Comparison of ENCODE assay signal across 18 cellular contexts in genomic region chr11:119702261-119702591, GRCh38. TPM values are rescaled to one million over a fixed set of nuclear protein-coding genes. Genes with fewer than 3 reads are reported as not detected.
DNase-seq lines count a peak whose midpoint lies in the region; ATAC-seq, FAIRE-seq and TF ChIP-seq lines count a peak whose summit lies in the region.
"Had no signal": no experiment of that assay in that cellular context is flagged by ENCODE, and none has a peak within 500 bp of the region (broad histone marks: within the 10 kb centered on the region; RNA-seq: fewer than 3 reads in every experiment).

No MANE protein-coding gene starts in this region.

- no peak overlapping the region for H3K56ac ChIP-seq in H1 (replicated peaks; ENCODE audit: insufficient read length, low read depth, low read length)

- peak overlapping the region; percentile 49; the same call in 1 of the 2 replicates for H2BK5ac ChIP-seq in H1 (ENCODE audit: low read depth, low read length)

- FAIRE-seq in H1 (lab: Jason Lieb, UNC): no peak
- FAIRE-seq: colon had no signal

- H4K8ac ChIP-seq in H1 (ENCODE audit: extremely low read depth, insufficient read depth, low read length): 0 out of 2 replicates have a peak overlapping the region, but pooled peaks have one; percentile 28

- H4K91ac ChIP-seq in H1 (replicated peaks; ENCODE audit: insufficient read length, low read length): no peak overlapping the region

- no peak overlapping the region for H2BK15ac ChIP-seq in H1 (ENCODE audit: low read length)

- no TSS peak for BruUV-seq in PC-9 (replicated peaks; lab: Mats Ljungman, UMichigan)

- no peak overlapping the region for H3K4me3 ChIP-seq in PC-9
- H3K4me3 ChIP-seq in H1 (ENCODE audit: extremely low read depth in 1 of 4, insufficient read depth in 2 of 4, low read depth in 3 of 4, low read length in 4 of 4): no peak overlapping the region
- H3K4me3 ChIP-seq in neural cell (ENCODE audit: low read length): peak overlapping the region; percentile 17
- H3K4me3 ChIP-seq: BLaER1 treated with 17β-estradiol and CSF1 and Interleukin-3, amounts not matched to agents 10 nM and 100 nM; GM23338; psoas muscle had no signal

- H3K23ac ChIP-seq in H1 (ENCODE audit: insufficient read length): no peak overlapping the region

- H3K4me1 Mint-ChIP-seq in activated CD4-positive, alpha-beta memory T cell treated with anti-CD3 and anti-CD28 coated beads, Interleukin-2, amount 10 ng/mL, durations not matched to agents 7 days and 5 days: peaks cover 6% of the 10 kb centered on the region

- no peak overlapping the region for H2BK12ac ChIP-seq in H1 (ENCODE audit: low read depth, low read length)

- ATAC-seq in GM21576 (IDR thresholded peaks at IDR 0.05; ENCODE audit: unreplicated experiment) (no peak), HG02852 (IDR thresholded peaks at IDR 0.05; ENCODE audit: unreplicated experiment) (no peak)
- ATAC-seq: activated CD4-positive, CD25-positive, alpha-beta regulatory T cell treated with anti-CD3 and anti-CD28 coated beads, Interleukin-2, amount 50 U/mL, for 24 hours; GM23338; psoas muscle; T-cell had no signal

- intact Hi-C loops in PC-9 (cut with micrococcal nuclease; ENCODE audit: unreplicated experiment): no loop called here

- no peak overlapping the region for H2AFZ ChIP-seq in PC-9
- no peak overlapping the region for H2AFZ ChIP-seq in H1 (ENCODE audit: low read length)
- no peak overlapping the region for H2AFZ ChIP-seq in neural cell (ENCODE audit: low read depth, low read length)
- H2AFZ ChIP-seq: GM23338 had no signal

- H4K20me1 ChIP-seq in PC-9 (ENCODE audit: insufficient read depth) (no peaks in the 10 kb centered on the region), H1 (replicated peaks in 1 of 2; ENCODE audit: control insufficient read depth in 1 of 2, insufficient read depth in 2 of 2, low read length in 2 of 2) (peaks cover 56 to 64% of the 10 kb centered on the region in 2 experiments), neural cell (ENCODE audit: insufficient read depth) (no peaks in the 10 kb centered on the region)

- H2BK120ac ChIP-seq in H1 (replicated peaks; ENCODE audit: low read depth, low read length): no peak overlapping the region

- POLR2A ChIA-PET in PC-9 (lab: Charles Lee; ENCODE audit: unreplicated experiment) (interaction anchor here (0.6 kb wide), 1 partner anchor 72 kb away, joined by 3 read pairs; no protein-coding TSS in a partner anchor), H1 (lab: Charles Lee; ENCODE audit: partially characterized antibody) (interaction anchor here (0.8 to 1.4 kb wide), 3 partner anchors 8 to 17 kb away, joined by 3 read pairs; no protein-coding TSS in a partner anchor)
- POLR2A ChIA-PET in activated CD4-positive, alpha-beta memory T cell treated with anti-CD3 and anti-CD28 coated beads, Interleukin-2, amount 10 ng/mL, durations not matched to agents 7 days and 5 days (lab: Charles Lee): interaction anchor here (1.4 kb wide), 1 partner anchor 9 kb away, joined by 4 read pairs; no protein-coding TSS in a partner anchor

- H3K4me2 ChIP-seq in PC-9: peak overlapping the region; percentile 75
- H3K4me2 ChIP-seq in H1 (ENCODE audit: insufficient read depth in 1 of 2, low read depth in 2 of 2, low read length in 2 of 2): no peak overlapping the region
- no peak overlapping the region for H3K4me2 ChIP-seq in neural cell (ENCODE audit: low read length)
- H3K4me2 ChIP-seq: GM23338 had no signal

- no peak overlapping the region for H2AK5ac ChIP-seq in H1 (ENCODE audit: low read depth, low read length)

- no peak overlapping the region for H4K5ac ChIP-seq in H1 (ENCODE audit: insufficient read length, low read depth, low read length)

- no peaks in the 10 kb centered on the region for H3K36me3 ChIP-seq in PC-9 (ENCODE audit: low read depth)
- H3K36me3 ChIP-seq in H1 (ENCODE audit: control insufficient read depth in 2 of 4, insufficient read depth in 4 of 4, low read length in 3 of 4): no peaks in the 10 kb centered on the region; a peak in 1 of 8 replicates
- H3K36me3 ChIP-seq in neural cell (ENCODE audit: insufficient read depth, low read length): no peaks in the 10 kb centered on the region
- H3K36me3 ChIP-seq: BLaER1 treated with 17β-estradiol and CSF1 and Interleukin-3, amounts not matched to agents 10 nM and 100 nM had no signal

- H3K18ac ChIP-seq in H1 (ENCODE audit: extremely low read depth, low read length): no peak overlapping the region

- H3K9me3 ChIP-seq in PC-9 (ENCODE audit: insufficient read depth, low read depth): no peaks in the 10 kb centered on the region
- H3K9me3 ChIP-seq in H1 (ENCODE audit: insufficient read depth in 2 of 2, low read depth in 1 of 2, low read length in 1 of 2): no peaks in the 10 kb centered on the region
- no peaks in the 10 kb centered on the region for H3K9me3 ChIP-seq in neural cell (ENCODE audit: low read length)
- H3K9me3 ChIP-seq: BLaER1 treated with 17β-estradiol and CSF1 and Interleukin-3, amounts not matched to agents 10 nM and 100 nM; psoas muscle had no signal

- H3K27ac Mint-ChIP-seq in activated CD4-positive, alpha-beta memory T cell treated with anti-CD3 and anti-CD28 coated beads, Interleukin-2, amount 10 ng/mL, durations not matched to agents 7 days and 5 days: no peak overlapping the region
- H3K27ac Mint-ChIP-seq: activated naive CD8-positive, alpha-beta T cell; immature natural killer cell; mesothelial cell of epicardium; T-cell had no signal

- no peaks in the 10 kb centered on the region for H3K9me2 ChIP-seq in PC-9 (ENCODE audit: insufficient read depth)
- H3K9me2 ChIP-seq in neural cell (ENCODE audit: insufficient read depth, low read length): no peaks in the 10 kb centered on the region

- H3K27ac ChIP-seq in PC-9 (peak overlapping the region; percentile 85), H1 (ENCODE audit: low read depth, low read length) (no peak overlapping the region), neural cell (ENCODE audit: low read length) (peak overlapping the region; percentile 39)
- H3K27ac ChIP-seq: BLaER1 treated with 17β-estradiol and CSF1 and Interleukin-3, amounts not matched to agents 10 nM and 100 nM; HL-60; psoas muscle had no signal

- H3K79me2 ChIP-seq in PC-9 (ENCODE audit: low read depth) (peaks cover 15% of the 10 kb centered on the region), H1 (ENCODE audit: control insufficient read depth in 1 of 2, insufficient read depth in 2 of 2, low read length in 2 of 2) (peaks cover 2 to 89% of the 10 kb centered on the region in 2 experiments; a peak in 3 of 4 replicates), neural cell (replicated peaks; ENCODE audit: insufficient read depth, low read length) (peaks cover 20% of the 10 kb centered on the region)

- no peak for TF ChIP-seq POLR2A in H1 (IDR thresholded peaks at IDR 0.05; ENCODE audit: control extremely low read depth in 1 of 2, low read depth in 2 of 2, low read length in 2 of 2)

- TF ChIP-seq RAD21 in H1 (IDR thresholded peaks at IDR 0.05 in 1 of 2, conservative IDR thresholded peaks at IDR 0.05 in 1 of 2; ENCODE audit: low read depth in 2 of 2, low read length in 2 of 2): no peak
- no peak for TF ChIP-seq RAD21 in neural cell (conservative IDR thresholded peaks at IDR 0.05)

- 94% methylated on average over 6 of the region's 6 CpGs; no CpG with 5 or more reads in 1 of the 2 experiments for WGBS in H1 (ENCODE audit: extremely low coverage in 1 of 2, insufficient coverage in 1 of 2, insufficient read length in 1 of 2, insufficient replicate concordance in 2 of 2, low coverage in 1 of 2, low lambda C conversion rate in 2 of 2, missing lambda C conversion rate in 1 of 2), 2 experiments

- H3K79me1 ChIP-seq in H1 (ENCODE audit: low read depth, low read length): peaks cover 35% of the 10 kb centered on the region

- CTCF ChIA-PET in PC-9 (lab: Charles Lee) (no interaction called here), H1 (lab: Charles Lee; ENCODE audit: partially characterized antibody) (interaction anchor here (0.7 to 14.0 kb wide), 10 partner anchors 9 to 406 kb away, joined by 3 to 171 read pairs (median 4); partner anchors contain the start of gene NECTIN1)
- CTCF ChIA-PET in activated CD4-positive, alpha-beta memory T cell treated with anti-CD3 and anti-CD28 coated beads, Interleukin-2, amount 10 ng/mL, durations not matched to agents 7 days and 5 days (lab: Charles Lee): interaction anchor here (3.8 kb wide), 1 partner anchor 27 kb away, joined by 17 read pairs; the partner anchor contains the start of gene NECTIN1

- DNase-seq in ELR (ENCODE audit: low read depth): peak; percentile 58
- DNase-seq in PC-9: peak; percentile 24 to 68
- no peak for DNase-seq in H1 (ENCODE audit: low read depth in 1 of 2, low spot score in 2 of 2)
- DNase-seq in NCI-H1105 (lab: John Stamatoyannopoulos, UW): no peak
- DNase-seq in activated CD4-positive, alpha-beta memory T cell treated with anti-CD3 and anti-CD28 coated beads, Interleukin-2, amount 10 ng/mL, durations not matched to agents 7 days and 5 days: no peak
- DNase-seq: immature natural killer cell, psoas muscle, T-cell had no signal

- H3K4me1 ChIP-seq in PC-9 (replicated peaks; ENCODE audit: insufficient read depth): peaks cover 65% of the 10 kb centered on the region
- peaks cover 2 to 10% (median 6%) of the 10 kb centered on the region in 4 experiments; a peak in 6 of 7 replicates for H3K4me1 ChIP-seq in H1 (replicated peaks in 1 of 4; ENCODE audit: control insufficient read depth in 3 of 4, insufficient read depth in 4 of 4, low read length in 3 of 4)
- H3K4me1 ChIP-seq: psoas muscle had no signal

- TF ChIP-seq CTCF in PC-9 (conservative IDR thresholded peaks at IDR 0.05): no peak
- no peak for TF ChIP-seq CTCF in H1 (IDR thresholded peaks at IDR 0.05; ENCODE audit: control extremely low read depth in 1 of 3, insufficient read depth in 1 of 3, low read depth in 1 of 3, low read length in 3 of 3)
- no peak for TF ChIP-seq CTCF in neural cell (IDR thresholded peaks at IDR 0.05; ENCODE audit: poor library complexity, severe bottlenecking)

- H3K27me3 ChIP-seq in PC-9 (ENCODE audit: insufficient read depth, low read depth) (no peaks in the 10 kb centered on the region), H1 (replicated peaks in 1 of 4; ENCODE audit: control insufficient read depth in 3 of 4, extremely low read depth in 1 of 4, insufficient read depth in 3 of 4, low read length in 3 of 4) (no peaks in the 10 kb centered on the region), neural cell (ENCODE audit: insufficient read depth, low read depth, low read length) (no peaks in the 10 kb centered on the region)
- H3K27me3 ChIP-seq: BLaER1 treated with 17β-estradiol and CSF1 and Interleukin-3, amounts not matched to agents 10 nM and 100 nM had no signal

- H3K14ac ChIP-seq in H1 (ENCODE audit: insufficient read length): no peak overlapping the region

- H2BK20ac ChIP-seq in H1 (ENCODE audit: low read length): no peak overlapping the region

- TF ChIP-seq EP300 in H1 (IDR thresholded peaks at IDR 0.05; ENCODE audit: borderline replicate concordance in 1 of 2, low read depth in 2 of 2, low read length in 2 of 2) (no peak), neural cell (conservative IDR thresholded peaks at IDR 0.05; ENCODE audit: poor library complexity, severe bottlenecking) (no peak)

- H3K27me3 Mint-ChIP-seq in activated CD4-positive, alpha-beta memory T cell treated with anti-CD3 and anti-CD28 coated beads, Interleukin-2, amount 10 ng/mL, durations not matched to agents 7 days and 5 days: peaks cover 3% of the 10 kb centered on the region
- H3K27me3 Mint-ChIP-seq: activated naive CD8-positive, alpha-beta T cell had no signal

- H3K36me3 Mint-ChIP-seq in activated CD4-positive, alpha-beta memory T cell treated with anti-CD3 and anti-CD28 coated beads, Interleukin-2, amount 10 ng/mL, durations not matched to agents 7 days and 5 days (ENCODE audit: low read depth): no peaks in the 10 kb centered on the region
- H3K36me3 Mint-ChIP-seq: activated naive CD8-positive, alpha-beta T cell; mesothelial cell of epicardium; T-cell had no signal

- H3K9ac ChIP-seq in H1 (replicated peaks in 1 of 4; ENCODE audit: extremely low read depth in 1 of 4, low read depth in 3 of 4, low read length in 3 of 4) (no peak overlapping the region), neural cell (ENCODE audit: low read length) (peak overlapping the region; percentile 4)

- H3K4me3 Mint-ChIP-seq in activated CD4-positive, alpha-beta memory T cell treated with anti-CD3 and anti-CD28 coated beads, Interleukin-2, amount 10 ng/mL, durations not matched to agents 7 days and 5 days: no peak overlapping the region
- H3K4me3 Mint-ChIP-seq: activated naive CD8-positive, alpha-beta T cell; GM23338; immature natural killer cell; mesothelial cell of epicardium; T-cell had no signal

- no peak overlapping the region for H3K4ac ChIP-seq in H1 (replicated peaks; ENCODE audit: insufficient read length, low read depth, low read length)

- H3F3A ChIP-seq in PC-9 (ENCODE audit: insufficient read depth, low read depth): peaks cover 32% of the 10 kb centered on the region
- no peaks in the 10 kb centered on the region for H3F3A ChIP-seq in neural cell (ENCODE audit: insufficient read depth, low read length, poor library complexity, severe bottlenecking)

- H3K9me3 Mint-ChIP-seq in activated CD4-positive, alpha-beta memory T cell treated with anti-CD3 and anti-CD28 coated beads, Interleukin-2, amount 10 ng/mL, durations not matched to agents 7 days and 5 days: no peaks in the 10 kb centered on the region
- H3K9me3 Mint-ChIP-seq: GM23338, immature natural killer cell, mesothelial cell of epicardium, T-cell had no signal

- H3K23me2 ChIP-seq in H1 (ENCODE audit: low read depth, low read length): no peaks in the 10 kb centered on the region

RNA-seq across cellular contexts. Expression of gene NECTIN1, which starts 26.8 kb away (rescaled TPM):
- 17.6 and 21.5 TPM in 2 replicates for total RNA-seq in PC-9 (2021)
- total RNA-seq in H1 (2021; fragmentation: NEBNext Ultra II Directional; extraction: Animal tissue kit (Norgen Biotek cat#: 25700)): 97.6 and 97.7 TPM in 2 replicates
- polyA plus RNA-seq in H1 (2011; rRNA removed): 43.2 and 63.0 TPM in 2 replicates
- polyA plus RNA-seq in H1 (2011; cell fraction: cytosol; rRNA removed): 43.8 TPM
- polyA plus RNA-seq in H1 (2011; cell fraction: nucleus; rRNA removed): 74.6 TPM
- polyA plus RNA-seq in H1 (2012, experiment 1 of 2): 69.0 to 102 TPM (median 89.4 TPM) in 4 replicates
- 73.5 TPM for polyA plus RNA-seq in H1 (2012, experiment 2 of 2)
- polyA plus RNA-seq in H1 (2013, experiment 1 of 2): 93.0 TPM
- polyA plus RNA-seq in H1 (2013, experiment 2 of 2): 97.4 TPM
- 104 and 120 TPM in 2 replicates for polyA minus RNA-seq in H1 (2011; rRNA and poly(A)+ RNA removed)
- polyA minus RNA-seq in H1 (2011; cell fraction: cytosol; rRNA and poly(A)+ RNA removed): 68.6 TPM
- 58.5 TPM for polyA minus RNA-seq in H1 (2011; cell fraction: nucleus; rRNA and poly(A)+ RNA removed)
- 5.6 and 8.1 TPM in 2 replicates for polyA plus RNA-seq in neural cell
- 28.2 and 29.8 TPM in 2 replicates for polyA minus RNA-seq in neural cell
- total RNA-seq in activated CD4-positive, alpha-beta memory T cell treated with anti-CD3 and anti-CD28 coated beads, Interleukin-2, amount 10 ng/mL, durations not matched to agents 7 days and 5 days: 1 to 10 TPM; 1.7 to 1.9 TPM

Comparison
In these comparisons a context has a peak if more than half of its experiments do, and no peak if none do; other contexts are left out.
1. DNase-seq: peak in ELR (single experiment) and PC-9 (2 of 2); none in H1 (0 of 2), NCI-H1105 (single experiment) and activated CD4-positive, alpha-beta memory T cell treated with anti-CD3 and anti-CD28 coated beads, Interleukin-2, amount 10 ng/mL, durations not matched to agents 7 days and 5 days (single experiment).